8 cellular contexts compared by ENCODE assay signal in the genomic region with DNA sequence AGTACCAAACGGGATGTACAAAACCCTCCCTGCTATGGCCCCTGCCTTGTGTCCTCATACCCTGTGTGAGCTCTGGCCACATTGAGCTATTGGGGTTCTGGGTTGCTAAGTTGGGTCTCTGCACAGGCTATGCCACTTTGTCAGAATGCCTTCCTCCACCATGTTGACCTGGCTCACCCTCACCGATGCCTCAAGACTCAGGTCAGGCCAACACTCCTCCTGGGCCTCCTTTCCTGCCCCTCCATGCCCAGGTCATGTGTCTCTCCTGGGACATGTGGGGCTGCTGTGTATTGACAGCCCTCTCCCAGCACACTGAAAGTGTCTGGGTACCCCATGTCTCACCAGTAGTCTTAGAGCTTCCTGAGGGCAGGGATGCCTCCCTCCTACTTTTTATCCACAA. TPM values are rescaled to one million over a fixed set of nuclear protein-coding genes. Genes with fewer than 3 reads are reported as not detected.
"Had no signal": no experiment of that assay in that cellular context is flagged by ENCODE, and none has a peak within 500 bp of the region (broad histone marks: within the 10 kb centered on the region; RNA-seq: fewer than 3 reads in every experiment).

No MANE protein-coding gene starts in this region.

- H3K27ac Mint-ChIP-seq: GM23338, H9, IgD-negative memory B cell had no signal

- H3K9me3 Mint-ChIP-seq: GM23338, IgD-negative memory B cell had no signal

- H3K4me3 Mint-ChIP-seq: GM23338, H9, IgD-negative memory B cell had no signal

- ATAC-seq: GM23338, HepG2 had no signal

- H3K36me3 Mint-ChIP-seq: IgD-negative memory B cell had no signal

- DNase-seq: H9, HCEC 1CT had no signal

- H3K27ac ChIP-seq: HL-60 had no signal

- H3K4me3 ChIP-seq: GM23338 had no signal

RNA-seq across cellular contexts. Expression of a gene that starts 14.6 kb away (rescaled TPM):
- total RNA-seq: GM23338, H1, H9, HepG2, HT1080 had no signal
- polyA plus RNA-seq: GM23338, HepG2, IgD-negative memory B cell had no signal

RNA-seq across cellular contexts. Expression of a gene that starts 20.4 kb away (rescaled TPM):
- total RNA-seq: GM23338, H1, H9, HepG2, HT1080 had no signal
- polyA plus RNA-seq: GM23338, H1, HepG2, IgD-negative memory B cell had no signal

RNA-seq across cellular contexts. Expression of a gene that starts 33.4 kb away (rescaled TPM):
- total RNA-seq: HepG2, HT1080 had no signal
- polyA plus RNA-seq: HepG2, IgD-negative memory B cell had no signal

RNA-seq across cellular contexts. Expression of a gene that starts 43.3 kb away (rescaled TPM):
- total RNA-seq: HepG2, HT1080 had no signal
- polyA plus RNA-seq: IgD-negative memory B cell had no signal
